ENCODE assay signal across 1 cellular context in the genomic region with DNA sequence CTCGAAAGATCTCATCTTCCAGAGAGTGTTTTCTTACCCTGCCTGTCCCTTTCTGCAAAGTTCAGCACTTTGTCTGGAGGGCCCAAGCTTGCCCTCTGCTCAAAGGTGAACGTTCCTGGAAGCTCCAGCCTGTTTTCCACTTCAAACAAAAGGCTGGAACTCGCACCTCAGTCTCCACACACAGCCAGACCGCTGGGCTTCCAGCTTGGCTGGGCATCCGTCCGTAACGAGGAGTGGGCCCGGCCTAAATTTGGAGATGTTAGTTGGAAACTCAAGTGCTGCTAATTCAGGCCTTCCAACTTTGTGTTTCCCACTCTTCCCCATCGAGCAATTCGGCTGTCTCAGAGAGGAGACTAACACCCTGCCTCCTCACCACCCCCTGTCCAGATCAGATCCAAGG.
TF ChIP-seq lines count a peak whose summit lies in the region.

No MANE protein-coding gene starts in this region.

TF ChIP-seq in H1, 55 proteins besides CTCF, POLR2A, EP300 and RAD21 (continued from another document):
- TF ChIP-seq, protein P1, sequence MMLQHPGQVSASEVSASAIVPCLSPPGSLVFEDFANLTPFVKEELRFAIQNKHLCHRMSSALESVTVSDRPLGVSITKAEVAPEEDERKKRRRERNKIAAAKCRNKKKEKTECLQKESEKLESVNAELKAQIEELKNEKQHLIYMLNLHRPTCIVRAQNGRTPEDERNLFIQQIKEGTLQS (IDR thresholded peaks at IDR 0.05; ENCODE audit: insufficient read depth, low read depth, low read length), result no peak
- TF ChIP-seq, protein P2, sequence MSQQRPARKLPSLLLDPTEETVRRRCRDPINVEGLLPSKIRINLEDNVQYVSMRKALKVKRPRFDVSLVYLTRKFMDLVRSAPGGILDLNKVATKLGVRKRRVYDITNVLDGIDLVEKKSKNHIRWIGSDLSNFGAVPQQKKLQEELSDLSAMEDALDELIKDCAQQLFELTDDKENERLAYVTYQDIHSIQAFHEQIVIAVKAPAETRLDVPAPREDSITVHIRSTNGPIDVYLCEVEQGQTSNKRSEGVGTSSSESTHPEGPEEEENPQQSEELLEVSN (IDR thresholded peaks at IDR 0.05), result no peak
- TF ChIP-seq, protein P3, sequence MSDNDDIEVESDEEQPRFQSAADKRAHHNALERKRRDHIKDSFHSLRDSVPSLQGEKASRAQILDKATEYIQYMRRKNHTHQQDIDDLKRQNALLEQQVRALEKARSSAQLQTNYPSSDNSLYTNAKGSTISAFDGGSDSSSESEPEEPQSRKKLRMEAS (IDR thresholded peaks at IDR 0.05), result no peak
- TF ChIP-seq HDAC6 (IDR thresholded peaks at IDR 0.05; ENCODE audit: low read depth, low read length), result no peak
